8 cellular contexts compared by ENCODE assay signal in genomic region chr13:32669030-32669646, GRCh38.
DNase-seq lines count a peak whose midpoint lies in the region; ATAC-seq and TF ChIP-seq lines count a peak whose summit lies in the region.

No MANE protein-coding gene starts in this region.

- no peak overlapping the region for H3K27ac Mint-ChIP-seq in activated CD4-positive, alpha-beta memory T cell treated with anti-CD3 and anti-CD28 coated beads for 36 hours

- no peak overlapping the region for H3K9ac ChIP-seq in parathyroid adenoma

- H3K4me1 ChIP-seq in esophagus muscularis mucosa: no peaks in the 10 kb centered on the region
- no peaks in the 10 kb centered on the region for H3K4me1 ChIP-seq in parathyroid adenoma

- no peaks in the 10 kb centered on the region for H3K79me2 ChIP-seq in parathyroid adenoma

- WGBS in esophagus muscularis mucosa: 71% methylated on average over 3 of the region's 3 CpGs

- no peak overlapping the region for H2AFZ ChIP-seq in parathyroid adenoma

- H3K4me3 ChIP-seq in esophagus muscularis mucosa: no peak overlapping the region
- no peak overlapping the region for H3K4me3 ChIP-seq in parathyroid adenoma (ENCODE audit: low read depth, low read length)

- intact Hi-C loops in esophagus muscularis mucosa (cut with DNase I): no loop called here
- intact Hi-C loops in activated CD4-positive, alpha-beta memory T cell treated with anti-CD3 and anti-CD28 coated beads for 36 hours (cut with micrococcal nuclease): loop anchor here (1.0 kb wide), 2 partner anchors 18 to 83 kb away; partner anchors contain the start of gene PDS5B

- H3K4me3 Mint-ChIP-seq in activated CD4-positive, alpha-beta memory T cell treated with anti-CD3 and anti-CD28 coated beads for 36 hours: no peak overlapping the region

- H3K9me3 ChIP-seq in esophagus muscularis mucosa: no peaks in the 10 kb centered on the region
- no peaks in the 10 kb centered on the region for H3K9me3 ChIP-seq in parathyroid adenoma (ENCODE audit: control insufficient read depth, low read length)

- TF ChIP-seq CTCF in esophagus muscularis mucosa (IDR thresholded peaks at IDR 0.05) (peak; percentile 38 to 67 (median 57)), parathyroid adenoma (IDR thresholded peaks at IDR 0.05) (peak; percentile 56)

- no peak overlapping the region for H3K4me2 ChIP-seq in parathyroid adenoma (ENCODE audit: low read length)

- no peaks in the 10 kb centered on the region for H3K27me3 Mint-ChIP-seq in activated CD4-positive, alpha-beta memory T cell treated with anti-CD3 and anti-CD28 coated beads for 36 hours

- no peak for TF ChIP-seq EP300 in esophagus muscularis mucosa (IDR thresholded peaks at IDR 0.05)

- no peak overlapping the region for H3K27ac ChIP-seq in esophagus muscularis mucosa (replicated peaks in 1 of 4)
- H3K27ac ChIP-seq in parathyroid adenoma: no peak overlapping the region

- POLR2A ChIA-PET in activated CD4-positive, alpha-beta memory T cell treated with anti-CD3 and anti-CD28 coated beads for 36 hours (lab: Charles Lee): interaction anchor here (0.6 kb wide), 2 partner anchors 83 to 357 kb away, joined by 3 read pairs; no protein-coding TSS in a partner anchor

- DNase-seq in SIG-M5 treated with dmso at 0.1 percent for 504 hours (lab: John Stamatoyannopoulos, UW; ENCODE audit: unreplicated experiment) (peak; percentile 72), SIG-M5 (lab: John Stamatoyannopoulos, UW) (no peak), Kasumi-1 (lab: John Stamatoyannopoulos, UW) (peak; percentile 34 to 49), RKO (ENCODE audit: low spot score) (peak; percentile 68), esophagus muscularis mucosa (ENCODE audit: extremely low spot score) (no peak)
- no peak for DNase-seq in activated CD4-positive, alpha-beta memory T cell treated with anti-CD3 and anti-CD28 coated beads for 36 hours

- no peak for ATAC-seq in HG02798 (IDR thresholded peaks at IDR 0.05; ENCODE audit: poor library complexity, unreplicated experiment)

- no peaks in the 10 kb centered on the region for H3K9me3 Mint-ChIP-seq in activated CD4-positive, alpha-beta memory T cell treated with anti-CD3 and anti-CD28 coated beads for 36 hours

- H3K36me3 ChIP-seq in esophagus muscularis mucosa (peaks cover 0 to 20% (median 0%) of the 10 kb centered on the region in 4 donors), parathyroid adenoma (ENCODE audit: control insufficient read depth, insufficient read depth, low read length) (no peaks in the 10 kb centered on the region)

- peaks cover 12% of the 10 kb centered on the region for H3K36me3 Mint-ChIP-seq in activated CD4-positive, alpha-beta memory T cell treated with anti-CD3 and anti-CD28 coated beads for 36 hours

- TF ChIP-seq POLR2A in esophagus muscularis mucosa (IDR thresholded peaks at IDR 0.05; ENCODE audit: low read depth): no peak

- H3K4me1 Mint-ChIP-seq in activated CD4-positive, alpha-beta memory T cell treated with anti-CD3 and anti-CD28 coated beads for 36 hours (ENCODE audit: low read depth): no peaks in the 10 kb centered on the region

- CTCF ChIA-PET in activated CD4-positive, alpha-beta memory T cell treated with anti-CD3 and anti-CD28 coated beads for 36 hours (lab: Charles Lee): interaction anchor here (0.6 to 8.7 kb wide), 30 partner anchors 8 to 1049 kb away, joined by 3 to 68 read pairs (median 4); partner anchors contain the start of gene PDS5B

- H3K27me3 ChIP-seq in esophagus muscularis mucosa (no peaks in the 10 kb centered on the region), parathyroid adenoma (ENCODE audit: control insufficient read depth, insufficient read depth, low read length) (no peaks in the 10 kb centered on the region)

Comparison
In these comparisons a context has a peak if more than half of its experiments do, and no peak if none do; other contexts are left out.
1. DNase-seq: peak in SIG-M5 treated with dmso at 0.1 percent for 504 hours (single experiment), Kasumi-1 (2 of 2) and RKO (single experiment); none in SIG-M5 (single experiment), esophagus muscularis mucosa (single experiment) and activated CD4-positive, alpha-beta memory T cell treated with anti-CD3 and anti-CD28 coated beads for 36 hours (single experiment).